3 cellular contexts compared by ENCODE assay signal in the genomic region with DNA sequence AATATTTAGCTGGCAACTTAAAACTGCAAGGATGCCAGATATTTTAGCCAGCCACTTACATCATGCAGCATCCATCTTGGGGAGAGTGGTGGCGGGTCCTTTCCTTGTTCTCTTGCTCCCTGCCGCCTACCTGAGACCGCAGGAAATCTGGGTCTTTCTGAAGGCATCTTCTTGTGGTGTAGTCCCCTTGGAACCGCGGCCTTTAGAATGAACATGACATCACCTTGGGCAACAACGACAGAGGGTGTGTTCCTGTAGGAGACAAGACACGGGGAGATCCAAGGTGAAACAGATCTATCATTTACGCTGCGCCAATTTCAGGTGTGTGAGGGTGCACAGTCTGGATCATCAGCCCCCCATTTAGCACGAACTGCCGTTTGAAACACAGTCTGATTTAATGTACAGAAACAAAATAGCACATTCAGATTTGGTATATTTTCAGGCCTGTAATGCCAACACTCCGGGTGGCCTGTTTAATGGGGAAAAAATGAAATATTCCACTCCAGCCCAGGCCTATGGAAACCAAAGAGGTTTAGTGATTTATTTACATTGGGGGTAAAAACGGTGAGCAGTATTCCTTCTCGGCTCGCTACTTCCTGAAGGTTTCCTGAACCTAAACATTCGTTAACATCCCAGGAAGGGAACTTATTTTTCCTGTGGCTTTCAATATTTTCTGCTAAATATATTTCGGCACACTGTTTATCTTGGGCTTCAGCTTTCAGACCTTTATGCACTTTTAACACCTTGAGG.
TF ChIP-seq lines count a peak whose summit lies in the region.

No MANE protein-coding gene starts in this region.

TF ChIP-seq in SK-N-SH, 30 proteins besides CTCF, POLR2A, EP300 and RAD21:
- TF ChIP-seq, protein P1, sequence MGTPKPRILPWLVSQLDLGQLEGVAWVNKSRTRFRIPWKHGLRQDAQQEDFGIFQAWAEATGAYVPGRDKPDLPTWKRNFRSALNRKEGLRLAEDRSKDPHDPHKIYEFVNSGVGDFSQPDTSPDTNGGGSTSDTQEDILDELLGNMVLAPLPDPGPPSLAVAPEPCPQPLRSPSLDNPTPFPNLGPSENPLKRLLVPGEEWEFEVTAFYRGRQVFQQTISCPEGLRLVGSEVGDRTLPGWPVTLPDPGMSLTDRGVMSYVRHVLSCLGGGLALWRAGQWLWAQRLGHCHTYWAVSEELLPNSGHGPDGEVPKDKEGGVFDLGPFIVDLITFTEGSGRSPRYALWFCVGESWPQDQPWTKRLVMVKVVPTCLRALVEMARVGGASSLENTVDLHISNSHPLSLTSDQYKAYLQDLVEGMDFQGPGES (IDR thresholded peaks at IDR 0.05; ENCODE audit: low read depth, low read length), result no peak
- TF ChIP-seq FOXJ3 (CRISPR knock-in tag; IDR thresholded peaks at IDR 0.05) (no peak), SIN3A (IDR thresholded peaks at IDR 0.05; ENCODE audit: borderline replicate concordance, low read depth, low read length) (no peak), TEAD4 (IDR thresholded peaks at IDR 0.05; ENCODE audit: borderline replicate concordance, insufficient read depth) (no peak), FOSL2 (IDR thresholded peaks at IDR 0.05; ENCODE audit: borderline replicate concordance, low read depth) (no peak), RXRA (IDR thresholded peaks at IDR 0.05; ENCODE audit: borderline replicate concordance, low read depth) (no peak), RCOR1 (IDR thresholded peaks at IDR 0.05; ENCODE audit: low read length) (no peak), TAF1 (IDR thresholded peaks at IDR 0.05; ENCODE audit: borderline replicate concordance, low read depth, low read length) (no peak), MEF2A (IDR thresholded peaks at IDR 0.05; ENCODE audit: borderline replicate concordance, low read depth) (no peak), JUND (IDR thresholded peaks at IDR 0.05) (no peak; the same call in 1 of the 2 replicates)
- TF ChIP-seq, protein P2, sequence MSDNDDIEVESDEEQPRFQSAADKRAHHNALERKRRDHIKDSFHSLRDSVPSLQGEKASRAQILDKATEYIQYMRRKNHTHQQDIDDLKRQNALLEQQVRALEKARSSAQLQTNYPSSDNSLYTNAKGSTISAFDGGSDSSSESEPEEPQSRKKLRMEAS (IDR thresholded peaks at IDR 0.05; ENCODE audit: low read depth), result no peak
- TF ChIP-seq, protein P3, sequence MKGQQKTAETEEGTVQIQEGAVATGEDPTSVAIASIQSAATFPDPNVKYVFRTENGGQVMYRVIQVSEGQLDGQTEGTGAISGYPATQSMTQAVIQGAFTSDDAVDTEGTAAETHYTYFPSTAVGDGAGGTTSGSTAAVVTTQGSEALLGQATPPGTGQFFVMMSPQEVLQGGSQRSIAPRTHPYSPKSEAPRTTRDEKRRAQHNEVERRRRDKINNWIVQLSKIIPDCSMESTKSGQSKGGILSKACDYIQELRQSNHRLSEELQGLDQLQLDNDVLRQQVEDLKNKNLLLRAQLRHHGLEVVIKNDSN (IDR thresholded peaks at IDR 0.05; ENCODE audit: borderline replicate concordance, low read depth), result no peak
- TF ChIP-seq, protein P4, sequence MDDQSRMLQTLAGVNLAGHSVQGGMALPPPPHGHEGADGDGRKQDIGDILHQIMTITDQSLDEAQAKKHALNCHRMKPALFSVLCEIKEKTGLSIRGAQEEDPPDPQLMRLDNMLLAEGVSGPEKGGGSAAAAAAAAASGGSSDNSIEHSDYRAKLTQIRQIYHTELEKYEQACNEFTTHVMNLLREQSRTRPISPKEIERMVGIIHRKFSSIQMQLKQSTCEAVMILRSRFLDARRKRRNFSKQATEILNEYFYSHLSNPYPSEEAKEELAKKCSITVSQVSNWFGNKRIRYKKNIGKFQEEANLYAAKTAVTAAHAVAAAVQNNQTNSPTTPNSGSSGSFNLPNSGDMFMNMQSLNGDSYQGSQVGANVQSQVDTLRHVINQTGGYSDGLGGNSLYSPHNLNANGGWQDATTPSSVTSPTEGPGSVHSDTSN (IDR thresholded peaks at IDR 0.05), result no peak

TF ChIP-seq in SK-N-SH treated with all-trans-retinoic acid at 6 μM for 48 hours, 23 proteins besides CTCF, POLR2A, EP300 and RAD21:
- TF ChIP-seq, protein P5, sequence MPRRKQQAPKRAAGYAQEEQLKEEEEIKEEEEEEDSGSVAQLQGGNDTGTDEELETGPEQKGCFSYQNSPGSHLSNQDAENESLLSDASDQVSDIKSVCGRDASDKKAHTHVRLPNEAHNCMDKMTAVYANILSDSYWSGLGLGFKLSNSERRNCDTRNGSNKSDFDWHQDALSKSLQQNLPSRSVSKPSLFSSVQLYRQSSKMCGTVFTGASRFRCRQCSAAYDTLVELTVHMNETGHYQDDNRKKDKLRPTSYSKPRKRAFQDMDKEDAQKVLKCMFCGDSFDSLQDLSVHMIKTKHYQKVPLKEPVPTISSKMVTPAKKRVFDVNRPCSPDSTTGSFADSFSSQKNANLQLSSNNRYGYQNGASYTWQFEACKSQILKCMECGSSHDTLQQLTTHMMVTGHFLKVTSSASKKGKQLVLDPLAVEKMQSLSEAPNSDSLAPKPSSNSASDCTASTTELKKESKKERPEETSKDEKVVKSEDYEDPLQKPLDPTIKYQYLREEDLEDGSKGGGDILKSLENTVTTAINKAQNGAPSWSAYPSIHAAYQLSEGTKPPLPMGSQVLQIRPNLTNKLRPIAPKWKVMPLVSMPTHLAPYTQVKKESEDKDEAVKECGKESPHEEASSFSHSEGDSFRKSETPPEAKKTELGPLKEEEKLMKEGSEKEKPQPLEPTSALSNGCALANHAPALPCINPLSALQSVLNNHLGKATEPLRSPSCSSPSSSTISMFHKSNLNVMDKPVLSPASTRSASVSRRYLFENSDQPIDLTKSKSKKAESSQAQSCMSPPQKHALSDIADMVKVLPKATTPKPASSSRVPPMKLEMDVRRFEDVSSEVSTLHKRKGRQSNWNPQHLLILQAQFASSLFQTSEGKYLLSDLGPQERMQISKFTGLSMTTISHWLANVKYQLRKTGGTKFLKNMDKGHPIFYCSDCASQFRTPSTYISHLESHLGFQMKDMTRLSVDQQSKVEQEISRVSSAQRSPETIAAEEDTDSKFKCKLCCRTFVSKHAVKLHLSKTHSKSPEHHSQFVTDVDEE (CRISPR knock-in tag; IDR thresholded peaks at IDR 0.05), result no peak
- no peak for TF ChIP-seq ZNF565 (CRISPR knock-in tag; conservative IDR thresholded peaks at IDR 0.05; ENCODE audit: low read depth)
- TF ChIP-seq, protein P6, sequence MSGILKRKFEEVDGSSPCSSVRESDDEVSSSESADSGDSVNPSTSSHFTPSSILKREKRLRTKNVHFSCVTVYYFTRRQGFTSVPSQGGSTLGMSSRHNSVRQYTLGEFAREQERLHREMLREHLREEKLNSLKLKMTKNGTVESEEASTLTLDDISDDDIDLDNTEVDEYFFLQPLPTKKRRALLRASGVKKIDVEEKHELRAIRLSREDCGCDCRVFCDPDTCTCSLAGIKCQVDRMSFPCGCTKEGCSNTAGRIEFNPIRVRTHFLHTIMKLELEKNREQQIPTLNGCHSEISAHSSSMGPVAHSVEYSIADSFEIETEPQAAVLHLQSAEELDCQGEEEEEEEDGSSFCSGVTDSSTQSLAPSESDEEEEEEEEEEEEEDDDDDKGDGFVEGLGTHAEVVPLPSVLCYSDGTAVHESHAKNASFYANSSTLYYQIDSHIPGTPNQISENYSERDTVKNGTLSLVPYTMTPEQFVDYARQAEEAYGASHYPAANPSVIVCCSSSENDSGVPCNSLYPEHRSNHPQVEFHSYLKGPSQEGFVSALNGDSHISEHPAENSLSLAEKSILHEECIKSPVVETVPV (CRISPR knock-in tag; IDR thresholded peaks at IDR 0.05), result no peak
- TF ChIP-seq ARNTL (CRISPR knock-in tag; IDR thresholded peaks at IDR 0.05; ENCODE audit: borderline replicate concordance, low read depth), result no peak
- no peak for TF ChIP-seq ZFP3 (CRISPR knock-in tag; IDR thresholded peaks at IDR 0.05)
- TF ChIP-seq PPARA (CRISPR knock-in tag; IDR thresholded peaks at IDR 0.05; ENCODE audit: borderline replicate concordance), result no peak
- TF ChIP-seq, protein P7, sequence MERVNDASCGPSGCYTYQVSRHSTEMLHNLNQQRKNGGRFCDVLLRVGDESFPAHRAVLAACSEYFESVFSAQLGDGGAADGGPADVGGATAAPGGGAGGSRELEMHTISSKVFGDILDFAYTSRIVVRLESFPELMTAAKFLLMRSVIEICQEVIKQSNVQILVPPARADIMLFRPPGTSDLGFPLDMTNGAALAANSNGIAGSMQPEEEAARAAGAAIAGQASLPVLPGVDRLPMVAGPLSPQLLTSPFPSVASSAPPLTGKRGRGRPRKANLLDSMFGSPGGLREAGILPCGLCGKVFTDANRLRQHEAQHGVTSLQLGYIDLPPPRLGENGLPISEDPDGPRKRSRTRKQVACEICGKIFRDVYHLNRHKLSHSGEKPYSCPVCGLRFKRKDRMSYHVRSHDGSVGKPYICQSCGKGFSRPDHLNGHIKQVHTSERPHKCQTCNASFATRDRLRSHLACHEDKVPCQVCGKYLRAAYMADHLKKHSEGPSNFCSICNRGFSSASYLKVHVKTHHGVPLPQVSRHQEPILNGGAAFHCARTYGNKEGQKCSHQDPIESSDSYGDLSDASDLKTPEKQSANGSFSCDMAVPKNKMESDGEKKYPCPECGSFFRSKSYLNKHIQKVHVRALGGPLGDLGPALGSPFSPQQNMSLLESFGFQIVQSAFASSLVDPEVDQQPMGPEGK (CRISPR knock-in tag; IDR thresholded peaks at IDR 0.05; ENCODE audit: borderline replicate concordance), result no peak
- TF ChIP-seq ZFP30 (CRISPR knock-in tag; IDR thresholded peaks at IDR 0.05), result no peak
- no peak for TF ChIP-seq ISL1 (CRISPR knock-in tag; IDR thresholded peaks at IDR 0.05)

TF ChIP-seq in endothelial cell of umbilical vein, 7 proteins besides CTCF, POLR2A, EP300 and RAD21 (continued from another document):
- no peak for TF ChIP-seq EZH2 (IDR thresholded peaks at IDR 0.05; ENCODE audit: borderline replicate concordance, low read depth, low read length, severe bottlenecking)
- TF ChIP-seq, protein P2 (IDR thresholded peaks at IDR 0.05; ENCODE audit: insufficient read depth, insufficient read length), result no peak
- TF ChIP-seq FOS (IDR thresholded peaks at IDR 0.05; ENCODE audit: borderline replicate concordance, insufficient read depth, low read length), result no peak
